Comparison of ENCODE assay signal across 1 cellular context in genomic region chr3:49928511-49929017, GRCh38.
TF ChIP-seq lines count a peak whose summit lies in the region.

No MANE protein-coding gene starts in this region.

TF ChIP-seq in K562, 482 proteins besides CTCF, POLR2A, EP300 and RAD21:
- TF ChIP-seq ZC3H4 (CRISPR knock-in tag; IDR thresholded peaks at IDR 0.05; ENCODE audit: borderline replicate concordance), result peak; percentile 61; the same call in 1 of the 2 replicates
- TF ChIP-seq STAG1 (CRISPR knock-in tag; IDR thresholded peaks at IDR 0.05; ENCODE audit: borderline replicate concordance), result 0 out of 2 replicates have a peak, but pooled peaks have one; percentile 36
- TF ChIP-seq BCL6 (CRISPR knock-in tag; IDR thresholded peaks at IDR 0.05), result no peak
- TF ChIP-seq YY1 (IDR thresholded peaks at IDR 0.05; ENCODE audit: borderline replicate concordance in 1 of 3, control insufficient read depth in 1 of 3, extremely low read depth in 1 of 3, insufficient read depth in 3 of 3, insufficient read length in 1 of 3, insufficient replicate concordance in 2 of 3, low read depth in 1 of 3, low read length in 2 of 3), result peak in 1 of 3 experiments; percentile 61
- no peak for TF ChIP-seq HNRNPL (IDR thresholded peaks at IDR 0.05; ENCODE audit: low read depth, low read length)
